Comparison of ENCODE assay signal across 11 cellular contexts in the genomic region with DNA sequence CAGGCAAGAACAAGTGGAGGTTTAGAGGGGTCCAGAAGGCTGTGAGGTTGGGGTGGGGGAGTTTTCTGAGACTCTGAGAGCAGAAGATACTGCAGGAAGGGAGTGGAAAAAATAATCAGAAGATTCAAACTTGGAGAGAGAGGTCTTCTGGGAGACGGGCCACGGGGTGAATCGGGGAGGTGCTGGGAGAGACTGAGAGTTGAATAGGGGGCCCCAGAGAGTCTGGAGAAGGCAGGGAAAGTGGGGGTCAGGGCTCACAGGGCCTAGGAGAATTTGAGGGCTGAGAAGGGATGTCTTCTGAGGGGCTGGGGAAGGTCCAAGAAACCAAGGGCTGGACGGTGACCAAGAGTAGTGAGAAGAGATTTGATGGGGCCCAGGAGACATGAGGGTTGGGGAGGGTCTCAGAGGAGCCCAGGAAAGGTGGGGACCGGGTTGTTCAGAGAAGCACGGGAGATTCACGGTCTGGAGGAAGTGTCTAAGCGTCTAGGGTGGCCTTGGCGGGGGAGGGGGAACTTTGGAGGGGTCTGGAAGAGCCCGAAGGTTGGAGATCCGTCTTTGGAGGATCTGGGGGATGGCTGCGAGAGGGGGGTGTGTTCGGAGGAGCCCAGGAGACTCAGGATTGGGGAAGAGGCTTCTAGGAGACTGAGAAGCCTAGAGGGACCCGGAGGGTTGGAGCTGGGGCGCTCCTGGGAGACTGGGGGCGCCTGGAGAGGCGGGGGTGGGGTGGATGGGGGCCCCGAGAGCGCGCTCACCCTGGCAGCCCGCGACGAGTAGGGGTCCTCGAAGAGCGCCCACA. TPM values are rescaled to one million over a fixed set of nuclear protein-coding genes. Genes with fewer than 3 reads are reported as not detected.
DNase-seq lines count a peak whose midpoint lies in the region; ATAC-seq and TF ChIP-seq lines count a peak whose summit lies in the region.
"Had no signal": no experiment of that assay in that cellular context is flagged by ENCODE, and none has a peak within 500 bp of the region (broad histone marks: within the 10 kb centered on the region; RNA-seq: fewer than 3 reads in every experiment).

No MANE protein-coding gene starts in this region.

- intact Hi-C loops in CD14-positive monocyte (cut with micrococcal nuclease): loop anchor here (5.0 to 10.0 kb wide), 2 partner anchors 475 to 477 kb away; no protein-coding TSS in a partner anchor

- H3K36me3 ChIP-seq in GM23338 (ENCODE audit: insufficient read depth): no peaks in the 10 kb centered on the region

- peak overlapping the region; percentile 77 to 90 for H3K4me3 Mint-ChIP-seq in CD14-positive monocyte
- H3K4me3 Mint-ChIP-seq in GM23338: no peak overlapping the region
- peak overlapping the region; percentile 42 for H3K4me3 Mint-ChIP-seq in activated naive CD8-positive, alpha-beta T cell treated with anti-CD3 and anti-CD28 coated beads for 36 hours
- H3K4me3 Mint-ChIP-seq in nephron: peak overlapping the region; percentile 76 to 88 (median 85)

- peaks cover 16% of the 10 kb centered on the region for H3K79me2 ChIP-seq in GM23338 (replicated peaks; ENCODE audit: insufficient read depth)

- no peak for ATAC-seq in GM23338
- no peak for ATAC-seq in GM21528 (IDR thresholded peaks at IDR 0.05; ENCODE audit: low FRiP score, unreplicated experiment)
- no peak for ATAC-seq in HG03175 (IDR thresholded peaks at IDR 0.05; ENCODE audit: unreplicated experiment)
- ATAC-seq: left colon had no signal

- H3K36me3 Mint-ChIP-seq in CD14-positive monocyte (peaks cover 18 to 20% of the 10 kb centered on the region in 2 donors), GM23338 (ENCODE audit: low read depth) (peaks cover 52% of the 10 kb centered on the region), nephron (ENCODE audit: low read depth) (peaks cover under 1% of the 10 kb centered on the region)
- peaks cover 10% of the 10 kb centered on the region for H3K36me3 Mint-ChIP-seq in activated naive CD8-positive, alpha-beta T cell treated with anti-CD3 and anti-CD28 coated beads for 36 hours

- H3K4me1 Mint-ChIP-seq in CD14-positive monocyte (peaks cover 52% of the 10 kb centered on the region), GM23338 (no peaks in the 10 kb centered on the region), nephron (peaks cover 51% of the 10 kb centered on the region)
- peaks cover 37% of the 10 kb centered on the region for H3K4me1 Mint-ChIP-seq in activated naive CD8-positive, alpha-beta T cell treated with anti-CD3 and anti-CD28 coated beads for 36 hours

- peak overlapping the region; percentile 92 for H3K4me2 ChIP-seq in GM23338

- no peak for DNase-seq in CD14-positive monocyte (ENCODE audit: low spot score)
- DNase-seq in GM23338 (ENCODE audit: low spot score): peak; percentile 23
- no peak for DNase-seq in activated naive CD8-positive, alpha-beta T cell treated with anti-CD3 and anti-CD28 coated beads for 36 hours
- no peak for DNase-seq in AG08396 (ENCODE audit: low spot score)
- no peak for DNase-seq in NCI-H345 (lab: John Stamatoyannopoulos, UW)
- DNase-seq: COR-L47 had no signal

- peaks cover 2 to 41% (median 26%) of the 10 kb centered on the region in 7 donors for H3K9me3 Mint-ChIP-seq in CD14-positive monocyte
- H3K9me3 Mint-ChIP-seq in GM23338: peaks cover 81% of the 10 kb centered on the region
- peaks cover 8% of the 10 kb centered on the region for H3K9me3 Mint-ChIP-seq in activated naive CD8-positive, alpha-beta T cell treated with anti-CD3 and anti-CD28 coated beads for 36 hours
- no peaks in the 10 kb centered on the region for H3K9me3 Mint-ChIP-seq in nephron

- H2AFZ ChIP-seq in GM23338: no peak overlapping the region

- H3K27me3 ChIP-seq in GM23338 (ENCODE audit: insufficient read depth): peaks cover 25% of the 10 kb centered on the region

- peaks cover 17% of the 10 kb centered on the region; the same call in 1 of the 2 replicates for H4K20me1 ChIP-seq in GM23338 (replicated peaks; ENCODE audit: insufficient read depth)

- H3K4me1 ChIP-seq in GM23338 (ENCODE audit: insufficient read depth): peaks cover 35% of the 10 kb centered on the region

- H3K9me2 ChIP-seq in GM23338 (ENCODE audit: insufficient read depth): no peaks in the 10 kb centered on the region

- peaks cover 21% of the 10 kb centered on the region for H3F3A ChIP-seq in GM23338 (replicated peaks; ENCODE audit: low read depth)

- H3K27me3 Mint-ChIP-seq in CD14-positive monocyte (ENCODE audit: low read depth in 3 of 3): peaks cover 33 to 42% (median 39%) of the 10 kb centered on the region in 3 donors
- peaks cover 23% of the 10 kb centered on the region for H3K27me3 Mint-ChIP-seq in GM23338 (ENCODE audit: insufficient read depth, low read depth, poor library complexity)
- H3K27me3 Mint-ChIP-seq in activated naive CD8-positive, alpha-beta T cell treated with anti-CD3 and anti-CD28 coated beads for 36 hours: peaks cover 77% of the 10 kb centered on the region
- H3K27me3 Mint-ChIP-seq in nephron (ENCODE audit: low read depth): peaks cover 43% of the 10 kb centered on the region

- peak overlapping the region in 2 of 7 donors; percentile 20 to 79 for H3K27ac Mint-ChIP-seq in CD14-positive monocyte
- H3K27ac Mint-ChIP-seq in GM23338: no peak overlapping the region
- no peak overlapping the region for H3K27ac Mint-ChIP-seq in activated naive CD8-positive, alpha-beta T cell treated with anti-CD3 and anti-CD28 coated beads for 36 hours
- H3K27ac Mint-ChIP-seq in nephron: peak overlapping the region in 2 of 3 experiments; percentile 30 to 72

- no peak overlapping the region for H3K27ac ChIP-seq in GM23338 (ENCODE audit: low read depth)
- H3K27ac ChIP-seq: HL-60 had no signal

- TF ChIP-seq CTCF in CD14-positive monocyte (IDR thresholded peaks at IDR 0.05) (no peak), GM23338 (conservative IDR thresholded peaks at IDR 0.05; ENCODE audit: low read depth in 2 of 2) (no peak), nephron (IDR thresholded peaks at IDR 0.05; ENCODE audit: unreplicated experiment in 3 of 3) (no peak)

- H3K4me3 ChIP-seq in GM23338: peak overlapping the region; percentile 86

TF ChIP-seq in GM23338, 12 proteins besides CTCF, POLR2A, EP300 and RAD21 (continues in another document):
- no peak for TF ChIP-seq NANOG (IDR thresholded peaks at IDR 0.05; ENCODE audit: borderline replicate concordance)
- TF ChIP-seq, protein P1, sequence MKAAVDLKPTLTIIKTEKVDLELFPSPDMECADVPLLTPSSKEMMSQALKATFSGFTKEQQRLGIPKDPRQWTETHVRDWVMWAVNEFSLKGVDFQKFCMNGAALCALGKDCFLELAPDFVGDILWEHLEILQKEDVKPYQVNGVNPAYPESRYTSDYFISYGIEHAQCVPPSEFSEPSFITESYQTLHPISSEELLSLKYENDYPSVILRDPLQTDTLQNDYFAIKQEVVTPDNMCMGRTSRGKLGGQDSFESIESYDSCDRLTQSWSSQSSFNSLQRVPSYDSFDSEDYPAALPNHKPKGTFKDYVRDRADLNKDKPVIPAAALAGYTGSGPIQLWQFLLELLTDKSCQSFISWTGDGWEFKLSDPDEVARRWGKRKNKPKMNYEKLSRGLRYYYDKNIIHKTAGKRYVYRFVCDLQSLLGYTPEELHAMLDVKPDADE (IDR thresholded peaks at IDR 0.05): no peak

RNA-seq across cellular contexts. Expression of a gene that starts 1.5 kb away (rescaled TPM):
- polyA plus RNA-seq in CD14-positive monocyte: under 1 TPM in 1 of 2 donors, not detected in 1; 0.04 TPM
- 2.7 and 3.4 TPM in 2 replicates for total RNA-seq in GM23338 (2014; rRNA removed; shearing (Covaris generic))
- polyA plus RNA-seq in GM23338 (2016; fragmentation: Nextera tagmentation; extraction: Ambion mirVana): 0.89 and 1.3 TPM in 2 replicates
- under 1 TPM; 0.56 to 0.64 TPM for total RNA-seq in activated naive CD8-positive, alpha-beta T cell treated with anti-CD3 and anti-CD28 coated beads for 36 hours

RNA-seq across cellular contexts. Expression of a gene that starts 37.8 kb away (rescaled TPM):
- under 1 TPM; 0.27 to 0.52 TPM for polyA plus RNA-seq in CD14-positive monocyte
- total RNA-seq in GM23338 (2014; rRNA removed; shearing (Covaris generic)): 0.14 and 0.27 TPM in 2 replicates
- 0.63 and 0.99 TPM in 2 replicates for polyA plus RNA-seq in GM23338 (2016; fragmentation: Nextera tagmentation; extraction: Ambion mirVana)
- total RNA-seq in activated naive CD8-positive, alpha-beta T cell treated with anti-CD3 and anti-CD28 coated beads for 36 hours: 10 to 100 TPM; 16.1 to 18.1 TPM

RNA-seq across cellular contexts. Expression of a gene that starts 48.6 kb away (rescaled TPM):
- polyA plus RNA-seq in CD14-positive monocyte: 10 to 100 TPM; 77.1 to 78.9 TPM
- 54.6 and 70.2 TPM in 2 replicates for total RNA-seq in GM23338 (2014; rRNA removed; shearing (Covaris generic))
- polyA plus RNA-seq in GM23338 (2016; fragmentation: Nextera tagmentation; extraction: Ambion mirVana): 29.8 and 32.9 TPM in 2 replicates
- total RNA-seq in activated naive CD8-positive, alpha-beta T cell treated with anti-CD3 and anti-CD28 coated beads for 36 hours: 10 to 100 TPM; 49.6 TPM

RNA-seq across cellular contexts. Expression of a gene that starts 56.5 kb away (rescaled TPM):
- polyA plus RNA-seq in CD14-positive monocyte (10 to 100 TPM in 1 of 2 donors, 1 to 10 TPM in 1; 9.3 to 15.6 TPM), GM23338 (2016; fragmentation: Nextera tagmentation; extraction: Ambion mirVana) (111 and 113 TPM in 2 replicates)
- 141 and 173 TPM in 2 replicates for total RNA-seq in GM23338 (2014; rRNA removed; shearing (Covaris generic))
- total RNA-seq in activated naive CD8-positive, alpha-beta T cell treated with anti-CD3 and anti-CD28 coated beads for 36 hours: 100 to 1,000 TPM; 191 to 196 TPM

Comparison
In these comparisons a context has a peak if more than half of its experiments do, and no peak if none do; other contexts are left out.
1. H3K27ac Mint-ChIP-seq: peak in nephron (2 of 3); none in GM23338 (single experiment) and activated naive CD8-positive, alpha-beta T cell treated with anti-CD3 and anti-CD28 coated beads for 36 hours (single experiment).
2. RNA of a gene that starts 37.8 kb away (total RNA-seq): 16.1 to 18.1 TPM in activated naive CD8-positive, alpha-beta T cell treated with anti-CD3 and anti-CD28 coated beads for 36 hours; 0.14 to 0.27 TPM in GM23338; every median in the first group is over 10 times any median in the second.